19 cellular contexts compared by ENCODE assay signal in genomic region chr21:35350965-35351364, GRCh38.
DNase-seq lines count a peak whose midpoint lies in the region; ATAC-seq, FAIRE-seq and TF ChIP-seq lines count a peak whose summit lies in the region.
"Had no signal": no experiment of that assay in that cellular context is flagged by ENCODE, and none has a peak within 500 bp of the region (broad histone marks: within the 10 kb centered on the region; RNA-seq: fewer than 3 reads in every experiment).

No MANE protein-coding gene starts in this region.

- no peaks in the 10 kb centered on the region for H3K9me3 ChIP-seq in osteoblast (ENCODE audit: low read depth, low read length)
- H3K9me3 ChIP-seq: gastrocnemius medialis, SK-N-SH had no signal

- no peak overlapping the region for H2AFZ ChIP-seq in osteoblast (ENCODE audit: low read length)

- POLR2A ChIA-PET in activated CD8-positive, alpha-beta T cell treated with anti-CD3 and anti-CD28 coated beads for 36 hours (lab: Charles Lee) = interaction anchor here (1.2 to 1.6 kb wide), 2 partner anchors 36 to 303 kb away, joined by 3 read pairs; no protein-coding TSS in a partner anchor
- POLR2A ChIA-PET in activated CD8-positive, alpha-beta T cell treated with anti-CD3 and anti-CD28 coated beads, Interleukin-2, amount 10 ng/mL, durations not matched to agents 7 days and 5 days (lab: Charles Lee) = no interaction called here

- H3K27me3 ChIP-seq in osteoblast (ENCODE audit: insufficient read depth, low read length) (no peaks in the 10 kb centered on the region), H7 (ENCODE audit: control insufficient read depth, insufficient read depth, low read length) (no peaks in the 10 kb centered on the region)
- H3K27me3 ChIP-seq: gastrocnemius medialis, neural progenitor cell had no signal

- no peak overlapping the region for H3K4me2 ChIP-seq in osteoblast (ENCODE audit: insufficient read depth, low read length)
- H3K4me2 ChIP-seq: neural progenitor cell, SK-N-SH had no signal

- peak; percentile 40 for FAIRE-seq in GM12892 (lab: Jason Lieb, UNC)

- CTCF ChIA-PET in activated CD8-positive, alpha-beta T cell treated with anti-CD3 and anti-CD28 coated beads for 36 hours (lab: Charles Lee) = interaction anchor here (1.0 to 1.5 kb wide), 3 partner anchors 10 to 97 kb away, joined by 3 to 4 read pairs (median 3); no protein-coding TSS in a partner anchor
- CTCF ChIA-PET in activated CD8-positive, alpha-beta T cell treated with anti-CD3 and anti-CD28 coated beads, Interleukin-2, amount 10 ng/mL, durations not matched to agents 7 days and 5 days (lab: Charles Lee) = interaction anchor here (1.3 kb wide), 1 partner anchor 299 kb away, joined by 3 read pairs; no protein-coding TSS in a partner anchor

- H3K4me3 Mint-ChIP-seq in activated CD8-positive, alpha-beta T cell treated with anti-CD3 and anti-CD28 coated beads for 36 hours = no peak overlapping the region
- H3K4me3 Mint-ChIP-seq in activated CD8-positive, alpha-beta T cell treated with anti-CD3 and anti-CD28 coated beads, Interleukin-2, amount 10 ng/mL, durations not matched to agents 7 days and 5 days = no peak overlapping the region
- H3K4me3 Mint-ChIP-seq in chondrocyte (ENCODE audit: unreplicated experiment) = no peak overlapping the region
- H3K4me3 Mint-ChIP-seq in mesothelial cell of epicardium = no peak overlapping the region
- H3K4me3 Mint-ChIP-seq: neural progenitor cell, WTC11 had no signal

- peak; percentile 74 for ATAC-seq in activated CD8-positive, alpha-beta T cell treated with anti-CD3 and anti-CD28 coated beads for 36 hours
- no peak for ATAC-seq in activated CD8-positive, alpha-beta T cell treated with anti-CD3 and anti-CD28 coated beads, Interleukin-2, amount 10 ng/mL, durations not matched to agents 7 days and 5 days
- ATAC-seq in GM19455 (IDR thresholded peaks at IDR 0.05; ENCODE audit: unreplicated experiment) = no peak
- ATAC-seq: gastrocnemius medialis, left colon, WTC11 had no signal

- no peak for TF ChIP-seq POLR2A in GM12892 (IDR thresholded peaks at IDR 0.05; ENCODE audit: low read depth, low read length)

- no peaks in the 10 kb centered on the region for H3K79me2 ChIP-seq in osteoblast (ENCODE audit: insufficient read depth, low read length)

- no peak overlapping the region for H3K27ac Mint-ChIP-seq in activated CD8-positive, alpha-beta T cell treated with anti-CD3 and anti-CD28 coated beads for 36 hours
- H3K27ac Mint-ChIP-seq in activated CD8-positive, alpha-beta T cell treated with anti-CD3 and anti-CD28 coated beads, Interleukin-2, amount 10 ng/mL, durations not matched to agents 7 days and 5 days = no peak overlapping the region
- H3K27ac Mint-ChIP-seq in chondrocyte (ENCODE audit: unreplicated experiment) = peak overlapping the region; percentile 67
- H3K27ac Mint-ChIP-seq in mesothelial cell of epicardium = no peak overlapping the region
- H3K27ac Mint-ChIP-seq: neural progenitor cell, WTC11 had no signal

- H3K36me3 ChIP-seq in osteoblast (ENCODE audit: insufficient read depth, low read length) (no peaks in the 10 kb centered on the region), H7 (replicated peaks; ENCODE audit: control insufficient read depth, insufficient read depth, low read length) (no peaks in the 10 kb centered on the region)
- H3K36me3 ChIP-seq: gastrocnemius medialis, neural progenitor cell had no signal

- peaks cover 27% of the 10 kb centered on the region for H3K4me1 ChIP-seq in osteoblast (ENCODE audit: insufficient read depth, low read length)
- H3K4me1 ChIP-seq: gastrocnemius medialis, neural progenitor cell had no signal

- DNase-seq in activated CD8-positive, alpha-beta T cell treated with anti-CD3 and anti-CD28 coated beads for 36 hours = no peak
- no peak for DNase-seq in activated CD8-positive, alpha-beta T cell treated with anti-CD3 and anti-CD28 coated beads, Interleukin-2, amount 10 ng/mL, durations not matched to agents 7 days and 5 days
- no peak for DNase-seq in GM12892 (ENCODE audit: insufficient read length)
- DNase-seq in chondrocyte (ENCODE audit: low spot score) = no peak
- no peak for DNase-seq in osteoblast (ENCODE audit: insufficient read length, low spot score, missing footprints)
- DNase-seq in H7 = no peak
- no peak for DNase-seq in mesothelial cell of epicardium (ENCODE audit: low spot score in 2 of 2, unreplicated experiment in 2 of 2)
- DNase-seq: DMS53; gastrocnemius medialis; left colon; NCI-H2029 treated with DMSO at 0.1 percent for 48 hours; NCI-H446 treated with DMSO at 0.1 percent for 48 hours; RPMI8226; SK-N-SH; stimulated activated CD4-positive, alpha-beta T cell treated with anti-CD3 and anti-CD28 coated beads, Interleukin-4, amount 100 ng/mL, for 4 hours had no signal

- H3K27ac ChIP-seq in osteoblast (ENCODE audit: low read depth, low read length) = peak overlapping the region; percentile 71
- H3K27ac ChIP-seq: C4-2B, gastrocnemius medialis, neural progenitor cell had no signal

- peaks cover 12% of the 10 kb centered on the region for H3K4me1 Mint-ChIP-seq in activated CD8-positive, alpha-beta T cell treated with anti-CD3 and anti-CD28 coated beads for 36 hours (ENCODE audit: low read depth)
- no peaks in the 10 kb centered on the region for H3K4me1 Mint-ChIP-seq in activated CD8-positive, alpha-beta T cell treated with anti-CD3 and anti-CD28 coated beads, Interleukin-2, amount 10 ng/mL, durations not matched to agents 7 days and 5 days (ENCODE audit: low read depth)
- peaks cover 50% of the 10 kb centered on the region for H3K4me1 Mint-ChIP-seq in chondrocyte (ENCODE audit: low read depth)
- H3K4me1 Mint-ChIP-seq in mesothelial cell of epicardium = peaks cover 3% of the 10 kb centered on the region
- H3K4me1 Mint-ChIP-seq: WTC11 had no signal

- TF ChIP-seq CTCF in activated CD8-positive, alpha-beta T cell treated with anti-CD3 and anti-CD28 coated beads for 36 hours (IDR thresholded peaks at IDR 0.05) = no peak
- TF ChIP-seq CTCF in chondrocyte (IDR thresholded peaks at IDR 0.05) (no peak), osteoblast (IDR thresholded peaks at IDR 0.05; ENCODE audit: extremely low read depth, low read depth, low read length) (no peak), mesothelial cell of epicardium (IDR thresholded peaks at IDR 0.05; ENCODE audit: unreplicated experiment) (no peak)

- no peaks in the 10 kb centered on the region for H3K36me3 Mint-ChIP-seq in activated CD8-positive, alpha-beta T cell treated with anti-CD3 and anti-CD28 coated beads for 36 hours (ENCODE audit: low read depth)
- no peaks in the 10 kb centered on the region for H3K36me3 Mint-ChIP-seq in activated CD8-positive, alpha-beta T cell treated with anti-CD3 and anti-CD28 coated beads, Interleukin-2, amount 10 ng/mL, durations not matched to agents 7 days and 5 days (ENCODE audit: low read depth)
- H3K36me3 Mint-ChIP-seq in chondrocyte (ENCODE audit: low read depth) = no peaks in the 10 kb centered on the region
- no peaks in the 10 kb centered on the region for H3K36me3 Mint-ChIP-seq in mesothelial cell of epicardium
- H3K36me3 Mint-ChIP-seq: neural progenitor cell, WTC11 had no signal

- H3K4me3 ChIP-seq in osteoblast (ENCODE audit: insufficient read depth, low read length) (no peak overlapping the region), H7 (ENCODE audit: insufficient read depth, low read depth, low read length) (no peak overlapping the region)
- H3K4me3 ChIP-seq: gastrocnemius medialis, neural progenitor cell had no signal

- peaks cover 2% of the 10 kb centered on the region for H3K9me3 Mint-ChIP-seq in activated CD8-positive, alpha-beta T cell treated with anti-CD3 and anti-CD28 coated beads for 36 hours
- H3K9me3 Mint-ChIP-seq in activated CD8-positive, alpha-beta T cell treated with anti-CD3 and anti-CD28 coated beads, Interleukin-2, amount 10 ng/mL, durations not matched to agents 7 days and 5 days (ENCODE audit: insufficient read depth) = no peaks in the 10 kb centered on the region
- H3K9me3 Mint-ChIP-seq in chondrocyte (ENCODE audit: low read depth) (peaks cover 2% of the 10 kb centered on the region), mesothelial cell of epicardium (peaks cover 6% of the 10 kb centered on the region)
- H3K9me3 Mint-ChIP-seq: neural progenitor cell had no signal

- H3K27me3 Mint-ChIP-seq in activated CD8-positive, alpha-beta T cell treated with anti-CD3 and anti-CD28 coated beads for 36 hours = peaks cover 14% of the 10 kb centered on the region
- H3K27me3 Mint-ChIP-seq in activated CD8-positive, alpha-beta T cell treated with anti-CD3 and anti-CD28 coated beads, Interleukin-2, amount 10 ng/mL, durations not matched to agents 7 days and 5 days (ENCODE audit: low read depth) = peaks cover 9% of the 10 kb centered on the region
- H3K27me3 Mint-ChIP-seq in chondrocyte (ENCODE audit: low read depth) (no peaks in the 10 kb centered on the region), mesothelial cell of epicardium (ENCODE audit: low read depth) (no peaks in the 10 kb centered on the region)

- intact Hi-C loops in activated CD8-positive, alpha-beta T cell treated with anti-CD3 and anti-CD28 coated beads for 36 hours (cut with micrococcal nuclease) = no loop called here

- no peaks in the 10 kb centered on the region for H4K20me1 ChIP-seq in osteoblast (ENCODE audit: insufficient read depth, low read length)
